Comparison of ENCODE assay signal across 17 cellular contexts in genomic region chr9:133713960-133714495, GRCh38. TPM values are rescaled to one million over a fixed set of nuclear protein-coding genes. Genes with fewer than 3 reads are reported as not detected.
DNase-seq lines count a peak whose midpoint lies in the region; ATAC-seq and TF ChIP-seq lines count a peak whose summit lies in the region.
"Had no signal": no experiment of that assay in that cellular context is flagged by ENCODE, and none has a peak within 500 bp of the region (broad histone marks: within the 10 kb centered on the region; RNA-seq: fewer than 3 reads in every experiment).

No MANE protein-coding gene starts in this region.

- H3K9me2 ChIP-seq in hepatocyte (replicated peaks; ENCODE audit: insufficient read depth), result no peaks in the 10 kb centered on the region

- peak overlapping the region; percentile 44 for H4K8ac ChIP-seq in trophoblast cell (ENCODE audit: low read depth, low read length)

- H3K27ac ChIP-seq in WERI-Rb-1, result peak overlapping the region; percentile 34
- H3K27ac ChIP-seq in hepatocyte, result peak overlapping the region; percentile 95
- H3K27ac ChIP-seq in trophoblast cell (ENCODE audit: low read depth, low read length), result no peak overlapping the region
- no peak overlapping the region for H3K27ac ChIP-seq in effector memory CD4-positive, alpha-beta T cell (ENCODE audit: insufficient read depth, low read length, poor library complexity, severe bottlenecking)
- H3K27ac ChIP-seq: sigmoid colon had no signal

- peak overlapping the region; percentile 93 for H2BK12ac ChIP-seq in trophoblast cell (ENCODE audit: low read length)

- no peak overlapping the region for H3K23ac ChIP-seq in trophoblast cell (ENCODE audit: low read length)

- H4K12ac ChIP-seq in trophoblast cell (ENCODE audit: low read depth, low read length), result no peak overlapping the region

- H3K4me3 ChIP-seq in H7 (ENCODE audit: insufficient read depth, low read depth, low read length) (no peak overlapping the region), WERI-Rb-1 (ENCODE audit: low read depth, low read length) (no peak overlapping the region), hepatocyte (no peak overlapping the region), trophoblast cell (ENCODE audit: low read depth, low read length) (no peak overlapping the region)
- H3K4me3 ChIP-seq in effector memory CD4-positive, alpha-beta T cell (ENCODE audit: insufficient read depth, low read depth, low read length, poor library complexity, severe bottlenecking), result no peak overlapping the region
- H3K4me3 ChIP-seq: sigmoid colon had no signal

- peak overlapping the region; percentile 88 for H4K91ac ChIP-seq in trophoblast cell (ENCODE audit: low read depth, low read length)

- H3K4me1 ChIP-seq in hepatocyte (ENCODE audit: insufficient read depth) (peaks cover 43% of the 10 kb centered on the region), trophoblast cell (ENCODE audit: control insufficient read depth in 1 of 2, insufficient read depth in 2 of 2, low read length in 2 of 2) (peaks cover 24 to 34% of the 10 kb centered on the region in 2 experiments)
- H3K4me1 ChIP-seq in effector memory CD4-positive, alpha-beta T cell (ENCODE audit: control insufficient read depth, insufficient read depth, low read length, poor library complexity, severe bottlenecking), result peaks cover 10% of the 10 kb centered on the region

- no peaks in the 10 kb centered on the region for H3K27me3 ChIP-seq in H7 (ENCODE audit: control insufficient read depth, insufficient read depth, low read length)
- no peaks in the 10 kb centered on the region for H3K27me3 ChIP-seq in WERI-Rb-1 (ENCODE audit: insufficient read depth, low read depth, severe bottlenecking)
- H3K27me3 ChIP-seq in hepatocyte, result no peaks in the 10 kb centered on the region
- no peaks in the 10 kb centered on the region for H3K27me3 ChIP-seq in trophoblast cell (ENCODE audit: insufficient read depth, low read length)
- no peaks in the 10 kb centered on the region for H3K27me3 ChIP-seq in effector memory CD4-positive, alpha-beta T cell (replicated peaks; ENCODE audit: control insufficient read depth, insufficient read depth, low read length, poor library complexity, severe bottlenecking)
- H3K27me3 ChIP-seq: sigmoid colon had no signal

- ATAC-seq in HG03159 (IDR thresholded peaks at IDR 0.05; ENCODE audit: unreplicated experiment), result no peak
- ATAC-seq: T-helper 17 cell had no signal

- H4K20me1 ChIP-seq in hepatocyte (ENCODE audit: insufficient read depth, poor library complexity, severe bottlenecking), result no peaks in the 10 kb centered on the region

- WGBS in hepatocyte (ENCODE audit: low lambda C conversion rate, missing lambda C conversion rate), result 86% methylated on average over 18 of the region's 18 CpGs
- no CpG with 5 or more reads among the region's 18 CpGs for WGBS in trophoblast cell (ENCODE audit: extremely low coverage, insufficient coverage, insufficient read length)

- peaks cover 26% of the 10 kb centered on the region for H3K79me1 ChIP-seq in trophoblast cell (ENCODE audit: low read length)

- DNase-seq in H7 (peak; percentile 42), WERI-Rb-1 (no peak), hepatocyte (ENCODE audit: low spot score) (no peak), trophoblast cell (no peak), COLO829 (ENCODE audit: low spot score) (no peak)
- DNase-seq in effector memory CD4-positive, alpha-beta T cell, result no peak
- DNase-seq: activated CD4-positive, alpha-beta T cell treated with anti-CD3 and anti-CD28 coated beads for 1 hour; activated CD8-positive, alpha-beta memory T cell treated with anti-CD3 and anti-CD28 coated beads, Interleukin-2, amount 50 U/mL, for 48 hours; activated naive CD4-positive, alpha-beta T cell treated with anti-CD3 and anti-CD28 coated beads, Interleukin-2, amount 50 U/mL, for 16 hours; erythroblast; MM.1S; NCI-H187 treated with DMSO at 0.1 percent for 48 hours; SHP77; stimulated activated CD4-positive, alpha-beta T cell treated with anti-CD3 and anti-CD28 coated beads, Interleukin-2, amount 100 ng/mL, for 48 hours; T-helper 17 cell had no signal

- H2AFZ ChIP-seq in hepatocyte (no peak overlapping the region), trophoblast cell (ENCODE audit: insufficient read depth, low read length, poor library complexity) (no peak overlapping the region)

- no peaks in the 10 kb centered on the region for H3K36me3 ChIP-seq in H7 (replicated peaks; ENCODE audit: control insufficient read depth, insufficient read depth, low read length)
- H3K36me3 ChIP-seq in WERI-Rb-1, result no peaks in the 10 kb centered on the region
- H3K36me3 ChIP-seq in hepatocyte (replicated peaks; ENCODE audit: insufficient read depth, low read depth), result no peaks in the 10 kb centered on the region
- no peaks in the 10 kb centered on the region for H3K36me3 ChIP-seq in trophoblast cell (ENCODE audit: control insufficient read depth in 1 of 2, insufficient read depth in 2 of 2, low read length in 2 of 2)
- H3K36me3 ChIP-seq in effector memory CD4-positive, alpha-beta T cell (ENCODE audit: control insufficient read depth, insufficient read depth, low read length), result no peaks in the 10 kb centered on the region
- H3K36me3 ChIP-seq: sigmoid colon had no signal

- no peaks in the 10 kb centered on the region for H3K79me2 ChIP-seq in hepatocyte
- H3K79me2 ChIP-seq in trophoblast cell (ENCODE audit: control insufficient read depth, insufficient read depth, low read length, poor library complexity), result peaks cover 2% of the 10 kb centered on the region

- peak overlapping the region; percentile 67 for H2BK120ac ChIP-seq in trophoblast cell (ENCODE audit: insufficient read depth, low read length, poor library complexity)

- H2AK5ac ChIP-seq in trophoblast cell (ENCODE audit: low read length), result peak overlapping the region; percentile 85

- no peaks in the 10 kb centered on the region for H3K9me3 ChIP-seq in WERI-Rb-1 (ENCODE audit: severe bottlenecking)
- no peaks in the 10 kb centered on the region for H3K9me3 ChIP-seq in hepatocyte (ENCODE audit: low read depth)
- no peaks in the 10 kb centered on the region for H3K9me3 ChIP-seq in trophoblast cell (ENCODE audit: insufficient read depth, low read depth, low read length)
- H3K9me3 ChIP-seq in effector memory CD4-positive, alpha-beta T cell (ENCODE audit: control insufficient read depth, low read length), result no peaks in the 10 kb centered on the region
- H3K9me3 ChIP-seq: sigmoid colon had no signal

- H3K14ac ChIP-seq in trophoblast cell (ENCODE audit: low read length), result peak overlapping the region; percentile 78

- H3K18ac ChIP-seq in trophoblast cell (ENCODE audit: low read length), result peak overlapping the region; percentile 76

- TF ChIP-seq CTCF in WERI-Rb-1 (IDR thresholded peaks at IDR 0.05; ENCODE audit: low read depth, low read length) (no peak), hepatocyte (IDR thresholded peaks at IDR 0.05; ENCODE audit: poor library complexity) (no peak)

- H3K4me2 ChIP-seq in hepatocyte (no peak overlapping the region), trophoblast cell (ENCODE audit: low read length) (no peak overlapping the region)

- no peak overlapping the region for H3K9ac ChIP-seq in trophoblast cell (ENCODE audit: low read length)

- H2BK5ac ChIP-seq in trophoblast cell (ENCODE audit: low read depth, low read length, poor library complexity), result peak overlapping the region; percentile 43

- peak overlapping the region; percentile 49 for H3K4ac ChIP-seq in trophoblast cell (ENCODE audit: low read depth, low read length)

RNA-seq across cellular contexts. Expression of gene SARDH, which starts 24.1 kb away (rescaled TPM):
- total RNA-seq in H7 (2014; rRNA removed; shearing (Covaris generic)), result 7.3 and 9.9 TPM in 2 replicates
- total RNA-seq in hepatocyte, result 6.7 and 9.8 TPM in 2 replicates
- polyA plus RNA-seq in hepatocyte, result 7.5 and 8.1 TPM in 2 replicates
- 0.88 and 0.90 TPM in 2 replicates for polyA plus RNA-seq in trophoblast cell (2013)

Comparison
In these comparisons a context has a peak if more than half of its experiments do, and no peak if none do; other contexts are left out.
1. H3K27ac ChIP-seq: peak in WERI-Rb-1 (single experiment) and hepatocyte (single experiment); none in trophoblast cell (single experiment) and effector memory CD4-positive, alpha-beta T cell (single experiment).